Comparison of ENCODE assay signal across 8 cellular contexts in genomic region chr3:69410301-69410700, GRCh38. TPM values are rescaled to one million over a fixed set of nuclear protein-coding genes. Genes with fewer than 3 reads are reported as not detected.
DNase-seq lines count a peak whose midpoint lies in the region; FAIRE-seq and TF ChIP-seq lines count a peak whose summit lies in the region.

No MANE protein-coding gene starts in this region.

- peak; percentile 84 for TF ChIP-seq CTCF in HFFc6 (IDR thresholded peaks at IDR 0.05)
- peak; percentile 77 to 90 (median 82) for TF ChIP-seq CTCF in keratinocyte (optimal IDR thresholded peaks at IDR 0.05 in 1 of 3, IDR thresholded peaks at IDR 0.05 in 1 of 3, conservative IDR thresholded peaks at IDR 0.05 in 1 of 3; ENCODE audit: extremely low read depth in 1 of 3, insufficient read depth in 2 of 3, low read length in 3 of 3)

- dilution Hi-C loops in keratinocyte (cut with MboI; ENCODE audit: extremely low pct_ligation_motif_present, low sequenced_read_pairs), result no loop called here

- H3K4me2 ChIP-seq in keratinocyte (ENCODE audit: control insufficient read depth, extremely low read depth, insufficient read depth, low read depth, low read length), result no peak overlapping the region

- no peaks in the 10 kb centered on the region for H4K20me1 ChIP-seq in keratinocyte (ENCODE audit: control insufficient read depth, extremely low read depth, insufficient read depth, low read length)

- no peaks in the 10 kb centered on the region for H3K27me3 ChIP-seq in keratinocyte (ENCODE audit: control insufficient read depth, extremely low read depth, insufficient read depth, low read length)

- H3K4me1 ChIP-seq in keratinocyte (ENCODE audit: control insufficient read depth, extremely low read depth, insufficient read depth, low read length), result peaks cover 33% of the 10 kb centered on the region

- DNase-seq in NCI-H1436 (lab: John Stamatoyannopoulos, UW) (peak; percentile 19), NCI-H1436 treated with DMSO at 0.1 percent for 48 hours (lab: John Stamatoyannopoulos, UW) (no peak), HFFc6 (peak; percentile 61), NCI-H1092 (lab: John Stamatoyannopoulos, UW) (peak; percentile 2), UCSD-AML1 (lab: John Stamatoyannopoulos, UW; ENCODE audit: unreplicated experiment) (peak; percentile 62), brain pericyte (ENCODE audit: low read depth, low spot score) (peak; percentile 15), keratinocyte (ENCODE audit: low read depth, low spot score) (peak; percentile 66)
- DNase-seq in stimulated activated CD4-positive, alpha-beta T cell treated with anti-CD3 and anti-CD28 coated beads, Interleukin-1b, Interleukin-23, amount 100 ng/mL, for 48 hours, result peak; percentile 68

- H3K27me3 Mint-ChIP-seq in HFFc6 (ENCODE audit: insufficient read depth), result peaks cover 10% of the 10 kb centered on the region

- H3K27ac ChIP-seq in keratinocyte (ENCODE audit: control insufficient read depth, insufficient read depth, low read length), result peak overlapping the region; percentile 48

- H3K36me3 ChIP-seq in keratinocyte (ENCODE audit: control insufficient read depth in 2 of 2, extremely low read depth in 1 of 2, insufficient read depth in 2 of 2, low read length in 2 of 2), result peaks cover 10 to 16% of the 10 kb centered on the region in 2 experiments

- H3K9me1 ChIP-seq in keratinocyte (ENCODE audit: control insufficient read depth, extremely low read depth, insufficient read depth, low read length), result peaks cover 2% of the 10 kb centered on the region

- no peak overlapping the region for H3K9ac ChIP-seq in keratinocyte (ENCODE audit: control insufficient read depth, extremely low read depth, insufficient read depth, low read length)

- no peak overlapping the region for H3K27ac Mint-ChIP-seq in HFFc6

- no peak overlapping the region for H3K4me3 ChIP-seq in keratinocyte (ENCODE audit: control insufficient read depth in 2 of 3, extremely low read depth in 1 of 3, insufficient read depth in 2 of 3, low read depth in 1 of 3, low read length in 3 of 3)

- no peak overlapping the region for H3K4me3 Mint-ChIP-seq in HFFc6

- H3K79me2 ChIP-seq in keratinocyte (ENCODE audit: control insufficient read depth, insufficient read depth, low read length), result peaks cover 35% of the 10 kb centered on the region

- FAIRE-seq in keratinocyte (lab: Jason Lieb, UNC), result peak; percentile 90

- H2AFZ ChIP-seq in keratinocyte (ENCODE audit: control insufficient read depth, low read length), result no peak overlapping the region

- H3K9me3 Mint-ChIP-seq in HFFc6, result peaks cover 1% of the 10 kb centered on the region; the same call in 1 of the 2 replicates

- H3K4me1 Mint-ChIP-seq in HFFc6 (ENCODE audit: low read depth), result peaks cover 29% of the 10 kb centered on the region

- peaks cover 2% of the 10 kb centered on the region for H3K9me3 ChIP-seq in keratinocyte (ENCODE audit: control insufficient read depth, low read depth, low read length)

- H3K36me3 Mint-ChIP-seq in HFFc6 (ENCODE audit: low read depth), result no peaks in the 10 kb centered on the region

RNA-seq across cellular contexts. Expression of gene FRMD4B, which starts 24.4 kb away (rescaled TPM):
- total RNA-seq in HFFc6 (2021; fragmentation: NEBNext Ultra II Directional; extraction: Animal tissue kit (Norgen Biotek cat#: 25700)), result under 1 TPM in 5 of 6 experiments, not detected in 1; 0.03 to 0.12 (median 0.07) TPM
- 34.7 to 48.3 TPM (median 48.0 TPM) in 3 replicates for polyA plus RNA-seq in keratinocyte
- 27.1 TPM for polyA plus RNA-seq in keratinocyte (2011; ENCODE audit: low read depth)
- 24.3 and 38.0 TPM in 2 replicates for polyA plus RNA-seq in keratinocyte (2011; cell fraction: cytosol; rRNA removed)
- polyA plus RNA-seq in keratinocyte (2011; cell fraction: nucleus; rRNA removed), result 57.8 and 61.8 TPM in 2 replicates
- polyA plus RNA-seq in keratinocyte (2012; ENCODE audit: low replicate concordance), result 34.0 and 37.6 TPM in 2 replicates
- polyA minus RNA-seq in keratinocyte, result 49.1 to 82.5 TPM (median 65.5 TPM) in 3 replicates
- polyA minus RNA-seq in keratinocyte (2011; cell fraction: cytosol; rRNA and poly(A)+ RNA removed), result 30.9 TPM
- polyA minus RNA-seq in keratinocyte (2011; cell fraction: nucleus; rRNA and poly(A)+ RNA removed), result 75.4 and 151 TPM in 2 replicates
